Comparison of ENCODE assay signal across 2 cellular contexts in the genomic region with DNA sequence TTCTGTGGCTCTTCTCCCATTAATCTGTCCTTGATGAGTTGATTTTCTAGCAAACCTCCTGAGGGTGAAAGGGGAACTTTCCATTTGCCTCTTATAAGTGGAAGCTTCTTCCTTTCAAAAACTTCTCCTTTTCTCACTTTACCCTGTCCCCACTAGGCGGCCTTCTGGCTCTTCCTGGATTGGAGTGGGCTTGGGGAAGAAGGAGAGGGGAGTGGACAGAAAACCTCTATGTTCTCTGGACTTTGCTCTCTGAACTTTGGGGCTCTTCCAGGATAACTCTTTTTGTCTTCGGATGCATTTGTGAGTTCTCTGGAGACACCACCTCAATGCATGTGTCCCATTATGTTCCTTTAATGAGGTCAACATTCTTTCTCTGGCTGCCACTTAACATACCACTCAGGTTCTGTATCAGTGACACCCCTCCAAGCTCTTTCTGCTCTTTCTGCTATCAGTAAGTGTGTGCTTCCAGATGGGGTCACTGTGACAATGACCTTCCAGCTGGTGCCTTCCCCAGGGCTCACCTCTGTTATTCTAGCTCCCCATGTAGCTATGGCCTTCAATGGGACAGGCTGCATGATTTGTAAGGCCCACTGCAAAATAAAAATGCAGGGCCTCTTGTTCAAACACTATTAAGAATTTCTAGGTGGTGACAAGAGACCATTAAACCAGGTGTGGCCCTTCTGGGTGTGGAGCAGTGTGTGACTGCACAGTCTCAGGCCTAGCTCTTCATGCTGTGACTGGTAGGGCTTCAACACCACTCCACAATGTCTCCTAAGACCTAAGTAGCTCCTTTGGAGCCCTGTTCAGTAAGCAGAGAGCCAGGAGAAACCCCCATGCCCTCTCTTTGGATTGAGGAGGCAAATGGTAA.
TF ChIP-seq lines count a peak whose summit lies in the region.

No MANE protein-coding gene starts in this region.

TF ChIP-seq in IMR-90, 13 proteins besides CTCF, POLR2A, EP300 and RAD21:
- TF ChIP-seq NFE2L2 (IDR thresholded peaks at IDR 0.05; ENCODE audit: low read depth, low read length), result no peak
- no peak for TF ChIP-seq MAZ (IDR thresholded peaks at IDR 0.05; ENCODE audit: borderline replicate concordance, low read depth, low read length)
- TF ChIP-seq RFX5 (IDR thresholded peaks at IDR 0.05; ENCODE audit: low read depth, low read length), result no peak
- TF ChIP-seq, protein P1, sequence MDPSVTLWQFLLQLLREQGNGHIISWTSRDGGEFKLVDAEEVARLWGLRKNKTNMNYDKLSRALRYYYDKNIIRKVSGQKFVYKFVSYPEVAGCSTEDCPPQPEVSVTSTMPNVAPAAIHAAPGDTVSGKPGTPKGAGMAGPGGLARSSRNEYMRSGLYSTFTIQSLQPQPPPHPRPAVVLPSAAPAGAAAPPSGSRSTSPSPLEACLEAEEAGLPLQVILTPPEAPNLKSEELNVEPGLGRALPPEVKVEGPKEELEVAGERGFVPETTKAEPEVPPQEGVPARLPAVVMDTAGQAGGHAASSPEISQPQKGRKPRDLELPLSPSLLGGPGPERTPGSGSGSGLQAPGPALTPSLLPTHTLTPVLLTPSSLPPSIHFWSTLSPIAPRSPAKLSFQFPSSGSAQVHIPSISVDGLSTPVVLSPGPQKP (IDR thresholded peaks at IDR 0.05; ENCODE audit: borderline replicate concordance, low read depth, low read length), result no peak
- TF ChIP-seq MXI1 (IDR thresholded peaks at IDR 0.05; ENCODE audit: borderline replicate concordance, low read depth, low read length), result no peak
- TF ChIP-seq MAFK (IDR thresholded peaks at IDR 0.05; ENCODE audit: low read depth, low read length), result no peak
- TF ChIP-seq FOS (IDR thresholded peaks at IDR 0.05; ENCODE audit: low read depth, low read length), result no peak
- no peak for TF ChIP-seq CEBPB (IDR thresholded peaks at IDR 0.05; ENCODE audit: low read depth, low read length)
- no peak for TF ChIP-seq RCOR1 (IDR thresholded peaks at IDR 0.05; ENCODE audit: insufficient replicate concordance, low read length)
- TF ChIP-seq SMC3 (IDR thresholded peaks at IDR 0.05; ENCODE audit: low read depth, low read length), result no peak
- TF ChIP-seq BHLHE40 (IDR thresholded peaks at IDR 0.05; ENCODE audit: low read depth, low read length), result no peak
- no peak for TF ChIP-seq CHD1 (IDR thresholded peaks at IDR 0.05; ENCODE audit: low read depth, low read length)
- TF ChIP-seq, protein P2, sequence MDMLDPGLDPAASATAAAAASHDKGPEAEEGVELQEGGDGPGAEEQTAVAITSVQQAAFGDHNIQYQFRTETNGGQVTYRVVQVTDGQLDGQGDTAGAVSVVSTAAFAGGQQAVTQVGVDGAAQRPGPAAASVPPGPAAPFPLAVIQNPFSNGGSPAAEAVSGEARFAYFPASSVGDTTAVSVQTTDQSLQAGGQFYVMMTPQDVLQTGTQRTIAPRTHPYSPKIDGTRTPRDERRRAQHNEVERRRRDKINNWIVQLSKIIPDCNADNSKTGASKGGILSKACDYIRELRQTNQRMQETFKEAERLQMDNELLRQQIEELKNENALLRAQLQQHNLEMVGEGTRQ (IDR thresholded peaks at IDR 0.05; ENCODE audit: low read depth, low read length), result no peak

TF ChIP-seq in HepG2, 621 proteins besides CTCF, POLR2A, EP300 and RAD21:
- no peak for TF ChIP-seq ZNF44 (CRISPR knock-in tag; IDR thresholded peaks at IDR 0.05)
- TF ChIP-seq GABPA (IDR thresholded peaks at IDR 0.05; ENCODE audit: low read depth, low read length), result no peak
- no peak for TF ChIP-seq GABPA (CRISPR knock-in tag; IDR thresholded peaks at IDR 0.05; ENCODE audit: low read depth)
- TF ChIP-seq, protein P2 (IDR thresholded peaks at IDR 0.05; ENCODE audit: low read depth, low read length), result no peak
- TF ChIP-seq, protein P2 (CRISPR knock-in tag; IDR thresholded peaks at IDR 0.05; ENCODE audit: borderline replicate concordance), result no peak
- TF ChIP-seq, protein P3, sequence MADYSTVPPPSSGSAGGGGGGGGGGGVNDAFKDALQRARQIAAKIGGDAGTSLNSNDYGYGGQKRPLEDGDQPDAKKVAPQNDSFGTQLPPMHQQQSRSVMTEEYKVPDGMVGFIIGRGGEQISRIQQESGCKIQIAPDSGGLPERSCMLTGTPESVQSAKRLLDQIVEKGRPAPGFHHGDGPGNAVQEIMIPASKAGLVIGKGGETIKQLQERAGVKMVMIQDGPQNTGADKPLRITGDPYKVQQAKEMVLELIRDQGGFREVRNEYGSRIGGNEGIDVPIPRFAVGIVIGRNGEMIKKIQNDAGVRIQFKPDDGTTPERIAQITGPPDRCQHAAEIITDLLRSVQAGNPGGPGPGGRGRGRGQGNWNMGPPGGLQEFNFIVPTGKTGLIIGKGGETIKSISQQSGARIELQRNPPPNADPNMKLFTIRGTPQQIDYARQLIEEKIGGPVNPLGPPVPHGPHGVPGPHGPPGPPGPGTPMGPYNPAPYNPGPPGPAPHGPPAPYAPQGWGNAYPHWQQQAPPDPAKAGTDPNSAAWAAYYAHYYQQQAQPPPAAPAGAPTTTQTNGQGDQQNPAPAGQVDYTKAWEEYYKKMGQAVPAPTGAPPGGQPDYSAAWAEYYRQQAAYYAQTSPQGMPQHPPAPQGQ (CRISPR knock-in tag; IDR thresholded peaks at IDR 0.05; ENCODE audit: borderline replicate concordance), result no peak
- TF ChIP-seq ZNF282 (IDR thresholded peaks at IDR 0.05; ENCODE audit: partially characterized antibody), result no peak
- no peak for TF ChIP-seq ZNF781 (CRISPR knock-in tag; IDR thresholded peaks at IDR 0.05; ENCODE audit: borderline replicate concordance, not compliant biosample characterization)
- TF ChIP-seq ZNF570 (CRISPR knock-in tag; IDR thresholded peaks at IDR 0.05; ENCODE audit: borderline replicate concordance), result no peak
